8 cellular contexts compared by ENCODE assay signal in genomic region chr21:46253610-46254124, GRCh38. TPM values are rescaled to one million over a fixed set of nuclear protein-coding genes. Genes with fewer than 3 reads are reported as not detected.
DNase-seq lines count a peak whose midpoint lies in the region; ATAC-seq and TF ChIP-seq lines count a peak whose summit lies in the region.

No MANE protein-coding gene starts in this region.

- CTCF ChIA-PET in T-cell (lab: Charles Lee), result no interaction called here

- peak overlapping the region in 2 of 3 donors; percentile 37 to 60 for H3K4me3 Mint-ChIP-seq in T-cell
- H3K4me3 Mint-ChIP-seq in endothelial cell (ENCODE audit: unreplicated experiment), result peak overlapping the region; percentile 62

- peak overlapping the region; percentile 80 for H3K4me2 ChIP-seq in BLaER1

- POLR2A ChIA-PET in T-cell (lab: Charles Lee), result no interaction called here

- H3K36me3 ChIP-seq in BLaER1, result peaks cover 94% of the 10 kb centered on the region
- H3K36me3 ChIP-seq in prostate gland, result peaks cover 21 to 30% of the 10 kb centered on the region in 2 donors

- TF ChIP-seq CTCF in endothelial cell (IDR thresholded peaks at IDR 0.05; ENCODE audit: unreplicated experiment) (no peak), prostate gland (IDR thresholded peaks at IDR 0.05) (no peak)

- H3K27me3 Mint-ChIP-seq in T-cell, result no peaks in the 10 kb centered on the region
- peaks cover 1% of the 10 kb centered on the region for H3K27me3 Mint-ChIP-seq in endothelial cell (ENCODE audit: unreplicated experiment)

- WGBS in prostate gland, result 71% methylated on average over 8 of the region's 8 CpGs

- peaks cover 75% of the 10 kb centered on the region for H3K36me3 Mint-ChIP-seq in T-cell
- H3K36me3 Mint-ChIP-seq in endothelial cell (ENCODE audit: low read depth, unreplicated experiment), result peaks cover 64% of the 10 kb centered on the region

- ATAC-seq in GM21447 (IDR thresholded peaks at IDR 0.05; ENCODE audit: unreplicated experiment) (peak; percentile 72), T-cell (replicated peaks in 1 of 4) (peak; percentile 69 to 92 (median 77))

- H3K4me1 Mint-ChIP-seq in T-cell (peaks cover 31 to 40% (median 40%) of the 10 kb centered on the region in 3 donors), endothelial cell (ENCODE audit: unreplicated experiment) (peaks cover 20% of the 10 kb centered on the region)

- intact Hi-C loops in prostate gland (cut with DNase I), result no loop called here

- H3K9ac ChIP-seq in BLaER1, result peak overlapping the region; percentile 54

- no peaks in the 10 kb centered on the region for H3K27me3 ChIP-seq in BLaER1
- H3K27me3 ChIP-seq in prostate gland (replicated peaks; ENCODE audit: insufficient read depth), result no peaks in the 10 kb centered on the region

- H3K27ac ChIP-seq in BLaER1 (peak overlapping the region; percentile 73), prostate gland (no peak overlapping the region)

- peaks cover 49% of the 10 kb centered on the region for H3K4me1 ChIP-seq in BLaER1
- H3K4me1 ChIP-seq in prostate gland (replicated peaks), result no peaks in the 10 kb centered on the region

- no peak for TF ChIP-seq POLR2A in prostate gland (IDR thresholded peaks at IDR 0.05)

- H3K9me3 ChIP-seq in BLaER1, result no peaks in the 10 kb centered on the region
- no peaks in the 10 kb centered on the region for H3K9me3 ChIP-seq in prostate gland

- H4K20me1 ChIP-seq in BLaER1, result peaks cover 36% of the 10 kb centered on the region

- H3K9me3 Mint-ChIP-seq in T-cell (no peaks in the 10 kb centered on the region), endothelial cell (ENCODE audit: unreplicated experiment) (no peaks in the 10 kb centered on the region)

- H3K27ac Mint-ChIP-seq in T-cell (peak overlapping the region; percentile 87 to 88), endothelial cell (ENCODE audit: unreplicated experiment) (peak overlapping the region; percentile 59)

- DNase-seq in T-cell (peak in 32 of 34 experiments; percentile 12 to 72 (median 48)), endothelial cell (ENCODE audit: low spot score) (no peak), epidermal melanocyte (ENCODE audit: insufficient read length, low spot score) (no peak), prostate gland (ENCODE audit: low spot score) (no peak), RKO (ENCODE audit: low spot score) (no peak), HCEC 1CT (no peak)

- H3K4me3 ChIP-seq in BLaER1, result peak overlapping the region; percentile 11; the same call in 1 of the 2 replicates
- no peak overlapping the region for H3K4me3 ChIP-seq in prostate gland

RNA-seq across cellular contexts. Expression of gene LSS, which starts 25.1 kb away (rescaled TPM):
- total RNA-seq in T-cell, result 10 to 100 TPM; 41.3 to 63.0 (median 49.4) TPM
- 157 TPM for total RNA-seq in endothelial cell (ENCODE audit: unreplicated experiment)
- total RNA-seq in prostate gland, result 100 to 1,000 TPM in 1 of 2 donors, 10 to 100 TPM in 1; 95.5 to 145 TPM

RNA-seq across cellular contexts. Expression of gene MCM3AP, which starts 31.7 kb away (rescaled TPM):
- total RNA-seq in T-cell (100 to 1,000 TPM; 126 to 180 (median 166) TPM), endothelial cell (ENCODE audit: unreplicated experiment) (92.1 TPM), prostate gland (100 to 1,000 TPM; 107 to 120 TPM)

RNA-seq across cellular contexts. Expression of gene YBEY, which starts 32.5 kb away (rescaled TPM):
- total RNA-seq in T-cell (10 to 100 TPM; 10.0 to 21.2 (median 19.3) TPM), endothelial cell (ENCODE audit: unreplicated experiment) (7.0 TPM), prostate gland (10 to 100 TPM; 28.5 to 30.0 TPM)

Comparison
In these comparisons a context has a peak if more than half of its experiments do, and no peak if none do; other contexts are left out.
1. DNase-seq: peak in T-cell (32 of 34); none in endothelial cell (single experiment), epidermal melanocyte (single experiment), prostate gland (single experiment), RKO (single experiment) and HCEC 1CT (single experiment).